Comparison of ENCODE assay signal across 30 cellular contexts in the genomic region with DNA sequence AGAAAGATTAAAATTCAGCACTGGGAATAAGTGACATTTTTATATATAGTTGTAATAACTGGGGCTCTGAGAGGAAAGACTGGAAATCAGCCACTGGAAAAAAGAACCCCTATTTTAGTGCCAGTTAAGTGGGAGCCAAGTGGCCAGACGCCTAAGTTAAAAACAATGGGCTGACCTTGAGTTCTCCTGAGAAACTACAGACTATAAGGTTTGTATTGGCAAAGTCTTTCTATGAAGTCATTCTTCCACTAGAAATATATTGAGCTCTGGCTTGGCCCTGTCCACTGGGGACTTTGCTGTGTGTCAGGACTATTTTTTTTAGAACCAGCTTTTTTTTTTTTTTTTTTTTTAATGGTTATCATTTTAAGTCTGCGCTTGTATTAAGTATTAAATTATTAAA.
"Had no signal": no experiment of that assay in that cellular context is flagged by ENCODE, and none has a peak within 500 bp of the region (broad histone marks: within the 10 kb centered on the region; RNA-seq: fewer than 3 reads in every experiment).

No MANE protein-coding gene starts in this region.

- H3K9me3 ChIP-seq: adrenal gland, ascending aorta, breast epithelium, colonic mucosa, esophagus muscularis mucosa had no signal

- H3K27ac ChIP-seq: adrenal gland, breast epithelium, cardiac muscle cell, colonic mucosa, dorsolateral prefrontal cortex, esophagus muscularis mucosa had no signal

- FAIRE-seq: frontal cortex had no signal

- H3K4me1 ChIP-seq: adrenal gland, breast epithelium, colonic mucosa had no signal

- DNase-seq: activated CD4-positive, alpha-beta memory T cell treated with anti-CD3 and anti-CD28 coated beads for 36 hours; activated CD4-positive, alpha-beta T cell treated with anti-CD3 and anti-CD28 coated beads for 36 hours; activated CD4-positive, alpha-beta T cell treated with anti-CD3 and anti-CD28 coated beads, Interleukin-2, amount 10 ng/mL, durations not matched to agents 24 days and 14 days; activated CD4-positive, CD25-positive, alpha-beta regulatory T cell; activated CD4-positive, CD25-positive, alpha-beta regulatory T cell treated with anti-CD3 and anti-CD28 coated beads, Interleukin-2, amount 50 U/mL, for 72 hours; activated CD8-positive, alpha-beta memory T cell treated with anti-CD3 and anti-CD28 coated beads, Interleukin-2, amount 10 ng/mL, durations not matched to agents 7 days and 5 days; activated CD8-positive, alpha-beta memory T cell treated with anti-CD3 and anti-CD28 coated beads, Interleukin-2, amount 50 U/mL, for 4 hours; activated CD8-positive, alpha-beta T cell treated with anti-CD3 and anti-CD28 coated beads, Interleukin-2, amount 10 ng/mL, durations not matched to agents 7 days and 5 days; activated effector memory CD4-positive, alpha-beta T cell treated with anti-CD3 and anti-CD28 coated beads, Interleukin-2, amount 50 U/mL, for 16 hours; activated naive CD4-positive, alpha-beta T cell treated with anti-CD3 and anti-CD28 coated beads for 36 hours; activated naive CD8-positive, alpha-beta T cell treated with anti-CD3 and anti-CD28 coated beads for 36 hours; activated naive CD8-positive, alpha-beta T cell treated with anti-CD3 and anti-CD28 coated beads, Interleukin-2, amount 50 U/mL, for 24 hours; activated T-cell treated with anti-CD3 and anti-CD28 coated beads, Interleukin-2, amount 50 U/mL, for 1 hour; activated T-cell treated with anti-CD3 and anti-CD28 coated beads, Interleukin-2, amount 50 U/mL, for 48 hours; adrenal gland; amygdala; central memory CD4-positive, alpha-beta T cell; cerebellar nuclear complex; colonic mucosa; dorsolateral prefrontal cortex; effector memory CD4-positive, alpha-beta T cell; endodermal cell; erythroblast; foreskin fibroblast; T-helper 2 cell had no signal

- H3K27me3 ChIP-seq: adrenal gland, ascending aorta, breast epithelium, cardiac muscle cell, colonic mucosa, esophagus muscularis mucosa had no signal

- ATAC-seq: activated CD4-positive, alpha-beta T cell treated with anti-CD3 and anti-CD28 coated beads for 36 hours; activated CD8-positive, alpha-beta memory T cell treated with anti-CD3 and anti-CD28 coated beads, Interleukin-2, amount 10 ng/mL, durations not matched to agents 7 days and 5 days; activated CD8-positive, alpha-beta T cell treated with anti-CD3 and anti-CD28 coated beads, Interleukin-2, amount 10 ng/mL, durations not matched to agents 7 days and 5 days; activated naive CD8-positive, alpha-beta T cell treated with anti-CD3 and anti-CD28 coated beads, Interleukin-2, amount 50 U/mL, for 24 hours had no signal

- H3K36me3 ChIP-seq: adrenal gland, ascending aorta, breast epithelium, cardiac muscle cell, colonic mucosa, esophagus muscularis mucosa had no signal

- H3K4me3 ChIP-seq: adrenal gland, ascending aorta, breast epithelium, cardiac muscle cell, colonic mucosa, dorsolateral prefrontal cortex, esophagus muscularis mucosa had no signal
